17 cellular contexts compared by ENCODE assay signal in genomic region chrX:43939187-43939926, GRCh38. TPM values are rescaled to one million over a fixed set of nuclear protein-coding genes. Genes with fewer than 3 reads are reported as not detected.
A peak's percentile ranks its signal among the peaks of the same experiment; 100 is the strongest.
DNase-seq lines count a peak whose midpoint lies in the region; ATAC-seq and TF ChIP-seq lines count a peak whose summit lies in the region.
"Had no signal": no experiment of that assay in that cellular context is flagged by ENCODE, and none has a peak within 500 bp of the region (broad histone marks: within the 10 kb centered on the region; RNA-seq: fewer than 3 reads in every experiment).

No MANE protein-coding gene starts in this region.

- no peaks in the 10 kb centered on the region for H3K27me3 Mint-ChIP-seq in neural progenitor cell (ENCODE audit: insufficient read depth, low read depth)
- H3K27me3 Mint-ChIP-seq: stimulated activated naive CD8-positive, alpha-beta T cell treated with anti-CD3 and anti-CD28 coated beads, Interleukin-15, Interleukin-2, amounts not matched to agents 100 ng/mL and 50 ng/mL, for 24 hours had no signal

- no peak overlapping the region for H4K8ac ChIP-seq in IMR-90 (ENCODE audit: low read depth in 2 of 2, low read length in 2 of 2)

- CTCF ChIA-PET in IMR-90 (lab: Yijun Ruan, JAX), result no interaction called here

- H3K79me1 ChIP-seq in IMR-90 (ENCODE audit: low read depth in 1 of 2, low read length in 2 of 2), result no peaks in the 10 kb centered on the region

- H3K4me3 ChIP-seq in IMR-90 (ENCODE audit: insufficient read depth, low read depth, low read length) (no peak overlapping the region), fibroblast of lung (replicated peaks in 1 of 4; ENCODE audit: control extremely low read depth in 1 of 4, insufficient read depth in 1 of 4, low read depth in 3 of 4, low read length in 4 of 4) (no peak overlapping the region), neural progenitor cell (no peak overlapping the region), prostate gland (no peak overlapping the region)

- no peak for TF ChIP-seq RAD21 in IMR-90 (IDR thresholded peaks at IDR 0.05; ENCODE audit: low read length)

- H3K27ac Mint-ChIP-seq in neural progenitor cell, result no peak overlapping the region
- H3K27ac Mint-ChIP-seq: activated CD8-positive, alpha-beta T cell treated with anti-CD3 and anti-CD28 coated beads, Interleukin-2, amount 10 ng/mL, durations not matched to agents 7 days and 5 days; activated T-helper 2 cell treated with anti-CD3 and anti-CD28 coated beads, Interferon-gamma antibody, Interleukin-2, Interleukin-4, amounts not matched to agents 10 μg/mL and 5 μg/mL and 100 μg/mL, durations not matched to agents 14 hours and 24 hours and 36 hours; CD14-positive monocyte; natural killer cell treated with Interleukin-12 subunit alpha and Interleukin-12 subunit beta and Interleukin-15 and Interleukin-18, amount 100 ng/mL, for 72 hours; stimulated activated naive CD8-positive, alpha-beta T cell treated with anti-CD3 and anti-CD28 coated beads, Interleukin-15, Interleukin-2, amounts not matched to agents 100 ng/mL and 50 ng/mL, for 24 hours had no signal

- no peak overlapping the region for H3K4me2 ChIP-seq in IMR-90 (ENCODE audit: low read depth, low read length)
- no peak overlapping the region for H3K4me2 ChIP-seq in fibroblast of lung (ENCODE audit: extremely low read depth, insufficient read depth, low read length)
- no peak overlapping the region for H3K4me2 ChIP-seq in neural progenitor cell

- POLR2A ChIA-PET in IMR-90 (lab: Charles Lee; ENCODE audit: unreplicated experiment), result no interaction called here

- no peaks in the 10 kb centered on the region for H3K4me1 ChIP-seq in IMR-90 (ENCODE audit: control insufficient read depth, insufficient read depth, low read length)
- H3K4me1 ChIP-seq in fibroblast of lung (ENCODE audit: control insufficient read depth, extremely low read depth, insufficient read depth, low read length), result no peaks in the 10 kb centered on the region
- H3K4me1 ChIP-seq in neural progenitor cell, result peaks cover 6% of the 10 kb centered on the region
- H3K4me1 ChIP-seq in prostate gland (replicated peaks), result no peaks in the 10 kb centered on the region

- ATAC-seq in IMR-90 (ENCODE audit: low read depth), result no peak
- no peak for ATAC-seq in HG03457 (IDR thresholded peaks at IDR 0.05; ENCODE audit: unreplicated experiment)
- ATAC-seq: activated CD8-positive, alpha-beta T cell treated with anti-CD3 and anti-CD28 coated beads, Interleukin-2, amount 10 ng/mL, durations not matched to agents 7 days and 5 days; natural killer cell treated with Interleukin-12 subunit alpha and Interleukin-12 subunit beta and Interleukin-15 and Interleukin-18, amount 100 ng/mL, for 72 hours had no signal

- TF ChIP-seq POLR2A in IMR-90 (IDR thresholded peaks at IDR 0.05; ENCODE audit: low read depth, low read length) (no peak), prostate gland (IDR thresholded peaks at IDR 0.05) (no peak)

- H3K9ac ChIP-seq in IMR-90 (ENCODE audit: low read depth, low read length), result no peak overlapping the region
- H3K9ac ChIP-seq in fibroblast of lung (ENCODE audit: insufficient read depth, low read length), result no peak overlapping the region
- no peak overlapping the region for H3K9ac ChIP-seq in neural progenitor cell

- intact Hi-C loops in IMR-90 (cut with micrococcal nuclease) (loop anchor here (5.0 to 10.0 kb wide), 2 partner anchors 102 to 385 kb away; no protein-coding TSS in a partner anchor), prostate gland (cut with DNase I) (loop anchor here (5.0 kb wide), 1 partner anchor 102 kb away; no protein-coding TSS in a partner anchor)

- no peak overlapping the region for H4K91ac ChIP-seq in IMR-90 (ENCODE audit: insufficient read depth, low read depth, low read length)

- no peaks in the 10 kb centered on the region for H3F3A ChIP-seq in neural progenitor cell (ENCODE audit: low read depth)

- TF ChIP-seq CTCF in IMR-90 (conservative IDR thresholded peaks at IDR 0.05; ENCODE audit: low read depth, low read length) (no peak), fibroblast of lung (conservative IDR thresholded peaks at IDR 0.05 in 1 of 2, IDR thresholded peaks at IDR 0.05 in 1 of 2; ENCODE audit: low read depth in 1 of 2, low read length in 2 of 2) (peak in 1 of 2 donors; percentile 8), neural progenitor cell (IDR thresholded peaks at IDR 0.05) (peak; percentile 15), prostate gland (IDR thresholded peaks at IDR 0.05) (peak in 2 of 4 experiments; percentile 8 to 30)

- DNase-seq in IMR-90 (peak; percentile 3), SK-MEL-5 (ENCODE audit: low read depth, low spot score) (peak; percentile 23), fibroblast of lung (ENCODE audit: low read depth in 2 of 2) (peak; percentile 13 to 37), neural progenitor cell (ENCODE audit: low spot score) (no peak), mesenteric fat pad (ENCODE audit: low spot score) (no peak), prostate gland (ENCODE audit: low spot score) (no peak), NCI-H2171 treated with DMSO at 0.1 percent for 48 hours (lab: John Stamatoyannopoulos, UW) (no peak)
- DNase-seq: activated CD8-positive, alpha-beta T cell treated with anti-CD3 and anti-CD28 coated beads, Interleukin-2, amount 10 ng/mL, durations not matched to agents 7 days and 5 days; hippocampal formation; NCI-H526; T-helper 9 cell had no signal

- no peak overlapping the region for H4K5ac ChIP-seq in IMR-90 (ENCODE audit: low read depth, low read length)

- peaks cover 3% of the 10 kb centered on the region for H3K27me3 ChIP-seq in IMR-90 (ENCODE audit: control insufficient read depth, insufficient read depth, low read length)
- no peaks in the 10 kb centered on the region for H3K27me3 ChIP-seq in fibroblast of lung (ENCODE audit: control insufficient read depth, insufficient read depth, low read length)
- no peaks in the 10 kb centered on the region for H3K27me3 ChIP-seq in neural progenitor cell
- no peaks in the 10 kb centered on the region for H3K27me3 ChIP-seq in prostate gland (replicated peaks; ENCODE audit: insufficient read depth)

- no CpG with 5 or more reads among the region's 3 CpGs for WGBS in IMR-90 (ENCODE audit: extremely low coverage in 2 of 2, insufficient read length in 1 of 2), 2 experiments
- 86% methylated on average over 3 of the region's 3 CpGs for WGBS in prostate gland

- dilution Hi-C loops in IMR-90 (cut with HindIII; ENCODE audit: low sequenced_read_pairs, unreplicated experiment), result no loop called here

- H2AK9ac ChIP-seq in IMR-90 (replicated peaks; ENCODE audit: low read depth, low read length, poor library complexity), result no peak overlapping the region

- H3K4ac ChIP-seq in IMR-90 (ENCODE audit: low read depth, low read length), result no peak overlapping the region

- no peak overlapping the region for H3K4me3 Mint-ChIP-seq in neural progenitor cell
- H3K4me3 Mint-ChIP-seq: activated CD8-positive, alpha-beta T cell treated with anti-CD3 and anti-CD28 coated beads, Interleukin-2, amount 10 ng/mL, durations not matched to agents 7 days and 5 days; CD14-positive monocyte; natural killer cell treated with Interleukin-12 subunit alpha and Interleukin-12 subunit beta and Interleukin-15 and Interleukin-18, amount 100 ng/mL, for 72 hours; stimulated activated naive CD8-positive, alpha-beta T cell treated with anti-CD3 and anti-CD28 coated beads, Interleukin-15, Interleukin-2, amounts not matched to agents 100 ng/mL and 50 ng/mL, for 24 hours had no signal

- H3K18ac ChIP-seq in IMR-90 (ENCODE audit: low read depth, low read length), result no peak overlapping the region

- H3K27ac ChIP-seq in IMR-90 (ENCODE audit: insufficient read depth, low read length) (no peak overlapping the region), fibroblast of lung (ENCODE audit: insufficient read depth, low read length) (no peak overlapping the region), neural progenitor cell (no peak overlapping the region), prostate gland (no peak overlapping the region)

- no peak overlapping the region for H2BK120ac ChIP-seq in IMR-90 (ENCODE audit: low read depth, low read length)

- no peak overlapping the region for H2AK5ac ChIP-seq in IMR-90 (ENCODE audit: low read depth, low read length)

- H2BK20ac ChIP-seq in IMR-90 (ENCODE audit: low read depth, low read length), result no peak overlapping the region

- H4K20me1 ChIP-seq in IMR-90 (ENCODE audit: insufficient read depth, low read length), result no peaks in the 10 kb centered on the region
- H4K20me1 ChIP-seq in fibroblast of lung (ENCODE audit: control insufficient read depth, extremely low read depth, insufficient read depth, low read length), result no peaks in the 10 kb centered on the region
- no peaks in the 10 kb centered on the region for H4K20me1 ChIP-seq in neural progenitor cell (ENCODE audit: low read depth)

- H3K79me2 ChIP-seq in fibroblast of lung (ENCODE audit: control insufficient read depth, insufficient read depth, low read length) (no peaks in the 10 kb centered on the region), neural progenitor cell (ENCODE audit: low read depth) (no peaks in the 10 kb centered on the region)

- no peak overlapping the region for H2BK5ac ChIP-seq in IMR-90 (ENCODE audit: low read depth, low read length, poor library complexity, severe bottlenecking)

- no peaks in the 10 kb centered on the region for H3K36me3 ChIP-seq in IMR-90 (ENCODE audit: control insufficient read depth, insufficient read depth, low read length)
- H3K36me3 ChIP-seq in fibroblast of lung (ENCODE audit: control insufficient read depth, insufficient read depth, low read length), result no peaks in the 10 kb centered on the region
- no peaks in the 10 kb centered on the region for H3K36me3 ChIP-seq in neural progenitor cell
- no peaks in the 10 kb centered on the region for H3K36me3 ChIP-seq in prostate gland

- H3K9me3 ChIP-seq in IMR-90 (ENCODE audit: control insufficient read depth, insufficient read depth, low read length) (no peaks in the 10 kb centered on the region), fibroblast of lung (ENCODE audit: control insufficient read depth, insufficient read depth, low read depth, low read length) (no peaks in the 10 kb centered on the region), neural progenitor cell (ENCODE audit: low read depth) (no peaks in the 10 kb centered on the region), prostate gland (no peaks in the 10 kb centered on the region)

- no TSS peak for BruUV-seq in IMR-90 (replicated peaks; lab: Mats Ljungman, UMichigan)

- in situ Hi-C loops in IMR-90 (cut with MboI; ENCODE audit: low sequenced_read_pairs) (no loop called here), SK-MEL-5 (cut with HindIII; ENCODE audit: low pct_unique_long_range_greater_than_20kb, low sequenced_read_pairs) (no loop called here)

- H2AFZ ChIP-seq in IMR-90 (replicated peaks; ENCODE audit: low read length, poor library complexity) (no peak overlapping the region), fibroblast of lung (ENCODE audit: low read length) (no peak overlapping the region), neural progenitor cell (replicated peaks) (no peak overlapping the region)

- H3K56ac ChIP-seq in IMR-90 (ENCODE audit: extremely low read depth, insufficient read depth, low read length), result no peak overlapping the region

- H3K4me1 Mint-ChIP-seq in neural progenitor cell, result peaks cover 3% of the 10 kb centered on the region

- H3K36me3 Mint-ChIP-seq in neural progenitor cell, result no peaks in the 10 kb centered on the region
- H3K36me3 Mint-ChIP-seq: CD14-positive monocyte; natural killer cell treated with Interleukin-12 subunit alpha and Interleukin-12 subunit beta and Interleukin-15 and Interleukin-18, amount 100 ng/mL, for 72 hours had no signal

- no peaks in the 10 kb centered on the region for H3K9me3 Mint-ChIP-seq in neural progenitor cell
- H3K9me3 Mint-ChIP-seq: activated T-helper 2 cell treated with anti-CD3 and anti-CD28 coated beads, Interferon-gamma antibody, Interleukin-2, Interleukin-4, amounts not matched to agents 10 μg/mL and 5 μg/mL and 100 μg/mL, durations not matched to agents 14 hours and 24 hours and 36 hours; natural killer cell treated with Interleukin-12 subunit alpha and Interleukin-12 subunit beta and Interleukin-15 and Interleukin-18, amount 100 ng/mL, for 72 hours; stimulated activated naive CD8-positive, alpha-beta T cell treated with anti-CD3 and anti-CD28 coated beads, Interleukin-15, Interleukin-2, amounts not matched to agents 100 ng/mL and 50 ng/mL, for 24 hours had no signal

- H3K9me1 ChIP-seq in IMR-90 (ENCODE audit: insufficient read depth, low read length), result no peaks in the 10 kb centered on the region

- H3K23ac ChIP-seq in IMR-90 (ENCODE audit: low read depth, low read length), result no peak overlapping the region

- H3K14ac ChIP-seq in IMR-90 (replicated peaks; ENCODE audit: low read depth, low read length), result no peak overlapping the region

- no peak overlapping the region for H2BK15ac ChIP-seq in IMR-90 (ENCODE audit: low read depth, low read length)

RNA-seq across cellular contexts. Expression of gene NDP, which starts 33.8 kb away (rescaled TPM):
- total RNA-seq in IMR-90 (2012; rRNA removed) (0.28 and 0.36 TPM in 2 replicates), fibroblast of lung (1.3 and 5.3 TPM in 2 replicates), neural progenitor cell (ENCODE audit: low replicate concordance) (2.3 and 2.5 TPM in 2 replicates), mesenteric fat pad (not detected), prostate gland (1 to 10 TPM; 3.3 to 4.6 TPM)
- polyA plus RNA-seq in IMR-90 (2012; rRNA removed) (0.39 TPM in 2 replicates), fibroblast of lung (0.79 and 1.6 TPM in 2 replicates)
- polyA plus RNA-seq in IMR-90 (2012; cell fraction: cytosol; rRNA removed), result 0.23 TPM in 1 of 2 replicates, not detected in the other
- polyA plus RNA-seq in IMR-90 (2012; cell fraction: nucleus; rRNA removed; ENCODE audit: low replicate concordance), result 0.05 TPM in 2 replicates
- not detected in 2 replicates for total RNA-seq in SK-MEL-5 (2014; rRNA removed; shearing (Covaris generic))
- not detected in 2 replicates for polyA plus RNA-seq in SK-MEL-5 (2015; cell fraction: cytosol; rRNA removed)
- polyA plus RNA-seq in SK-MEL-5 (2015; cell fraction: nucleus; rRNA removed), result not detected in 2 replicates
- polyA plus RNA-seq in fibroblast of lung (2012), result 0.58 and 0.91 TPM in 2 replicates
- 1.1 and 1.9 TPM in 2 replicates for polyA minus RNA-seq in fibroblast of lung (ENCODE audit: low replicate concordance)
- total RNA-seq: activated CD8-positive, alpha-beta T cell treated with anti-CD3 and anti-CD28 coated beads, Interleukin-2, amount 10 ng/mL, durations not matched to agents 7 days and 5 days; activated T-helper 2 cell treated with anti-CD3 and anti-CD28 coated beads, Interferon-gamma antibody, Interleukin-2, Interleukin-4, amounts not matched to agents 10 μg/mL and 5 μg/mL and 100 μg/mL, durations not matched to agents 14 hours and 24 hours and 36 hours; G401; natural killer cell treated with Interleukin-12 subunit alpha and Interleukin-12 subunit beta and Interleukin-15 and Interleukin-18, amount 100 ng/mL, for 72 hours had no signal
- polyA plus RNA-seq: CD14-positive monocyte had no signal

RNA-seq across cellular contexts. Expression of gene MAOB, which starts 57.1 kb away (rescaled TPM):
- total RNA-seq in IMR-90 (2012; rRNA removed), result 0.28 and 0.36 TPM in 2 replicates
- polyA plus RNA-seq in IMR-90 (2012; rRNA removed), result 0.43 and 0.46 TPM in 2 replicates
- polyA plus RNA-seq in IMR-90 (2012; cell fraction: cytosol; rRNA removed), result 0.11 and 0.15 TPM in 2 replicates
- 0.04 and 0.19 TPM in 2 replicates for polyA plus RNA-seq in IMR-90 (2012; cell fraction: nucleus; rRNA removed; ENCODE audit: low replicate concordance)
- total RNA-seq in SK-MEL-5 (2014; rRNA removed; shearing (Covaris generic)), result not detected in 2 replicates
- not detected in 2 replicates for polyA plus RNA-seq in SK-MEL-5 (2015; cell fraction: cytosol; rRNA removed)
- polyA plus RNA-seq in SK-MEL-5 (2015; cell fraction: nucleus; rRNA removed), result not detected in 2 replicates
- 2.1 and 4.6 TPM in 2 replicates for total RNA-seq in fibroblast of lung
- polyA plus RNA-seq in fibroblast of lung, result 3.8 and 21.3 TPM in 2 replicates
- 3.1 and 18.7 TPM in 2 replicates for polyA plus RNA-seq in fibroblast of lung (2012)
- 0.39 and 2.7 TPM in 2 replicates for polyA minus RNA-seq in fibroblast of lung (ENCODE audit: low replicate concordance)
- 0.40 and 1.5 TPM in 2 replicates for total RNA-seq in neural progenitor cell (ENCODE audit: low replicate concordance)
- 113 TPM for total RNA-seq in mesenteric fat pad
- 10 to 100 TPM; 15.6 to 33.5 TPM for total RNA-seq in prostate gland
- total RNA-seq: activated CD8-positive, alpha-beta T cell treated with anti-CD3 and anti-CD28 coated beads, Interleukin-2, amount 10 ng/mL, durations not matched to agents 7 days and 5 days; G401; natural killer cell treated with Interleukin-12 subunit alpha and Interleukin-12 subunit beta and Interleukin-15 and Interleukin-18, amount 100 ng/mL, for 72 hours had no signal
- polyA plus RNA-seq: CD14-positive monocyte had no signal

Comparison
In these comparisons a context has a peak if more than half of its experiments do, and no peak if none do; other contexts are left out.
1. DNase-seq: peak in IMR-90 (single experiment), SK-MEL-5 (single experiment) and fibroblast of lung (2 of 2); none in neural progenitor cell (single experiment), mesenteric fat pad (single experiment), prostate gland (single experiment) and NCI-H2171 treated with DMSO at 0.1 percent for 48 hours (single experiment).